ENCODE assay signal across 8 cellular contexts in the genomic region with DNA sequence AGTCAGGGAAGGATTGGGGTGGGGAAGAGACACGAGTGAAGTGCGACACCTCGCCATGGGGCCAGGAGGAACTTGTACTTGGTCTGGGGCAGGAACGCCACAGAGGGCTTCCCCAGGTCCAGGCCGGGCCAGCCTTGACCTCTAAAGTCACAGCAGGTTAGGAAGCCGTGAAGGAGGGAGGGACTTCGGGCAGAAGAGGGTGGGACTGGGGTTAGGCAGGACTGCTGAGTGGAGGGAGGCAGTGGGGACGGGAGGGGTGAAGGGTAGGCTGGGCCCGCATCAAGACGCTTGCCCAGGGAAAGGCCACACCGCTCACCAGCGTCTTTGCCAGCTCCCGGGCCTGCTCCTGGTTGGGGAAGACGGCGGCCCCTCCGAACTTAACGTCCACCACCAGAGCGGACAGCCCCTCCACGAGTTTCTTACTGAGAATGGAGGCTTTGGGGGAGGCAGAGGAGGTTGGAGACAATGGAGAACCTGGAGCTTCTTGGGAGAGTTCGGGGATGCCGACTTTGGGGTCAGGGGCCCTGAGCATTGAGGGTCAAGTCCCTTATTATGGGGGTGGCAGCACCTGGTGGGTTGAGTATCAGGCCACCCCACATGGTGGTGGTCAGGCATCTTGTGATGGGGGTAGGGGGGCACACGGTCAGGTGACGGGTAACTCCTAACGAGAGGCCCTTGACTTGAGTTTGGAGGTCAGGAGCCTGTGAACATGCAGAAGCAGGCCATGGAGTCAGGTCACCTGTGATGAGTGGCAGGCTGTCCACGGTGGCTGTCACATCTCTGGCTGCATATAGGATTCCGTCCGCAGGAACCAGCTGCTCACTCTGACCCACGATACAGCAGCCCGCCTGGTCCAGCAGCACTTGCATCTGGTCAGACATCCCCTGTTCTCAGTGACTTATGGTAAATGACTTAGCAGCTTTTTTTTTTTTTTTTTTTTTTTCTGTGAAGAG. TPM values are rescaled to one million over a fixed set of nuclear protein-coding genes. Genes with fewer than 3 reads are reported as not detected.
DNase-seq lines count a peak whose midpoint lies in the region; ATAC-seq and TF ChIP-seq lines count a peak whose summit lies in the region.

No MANE protein-coding gene starts in this region.

- peak overlapping the region; percentile 78 to 87 for H3K27ac Mint-ChIP-seq in activated naive CD4-positive, alpha-beta T cell treated with anti-CD3 and anti-CD28 coated beads, Interleukin-2, amount 50 U/mL, for 72 hours

- peak; percentile 4 to 16 for ATAC-seq in activated naive CD4-positive, alpha-beta T cell treated with anti-CD3 and anti-CD28 coated beads, Interleukin-2, amount 50 U/mL, for 72 hours
- ATAC-seq in right cardiac atrium (peak; percentile 3 to 5), GM18520 (IDR thresholded peaks at IDR 0.05; ENCODE audit: unreplicated experiment) (no peak)

- no peak for TF ChIP-seq POLR2A in sigmoid colon (IDR thresholded peaks at IDR 0.05)

- H3K4me3 ChIP-seq in right cardiac atrium (ENCODE audit: low read length) = peak overlapping the region; percentile 64
- H3K4me3 ChIP-seq in sigmoid colon = peak overlapping the region; percentile 48 to 81 (median 74)

- intact Hi-C loops in right cardiac atrium (cut with DNase I) (no loop called here), sigmoid colon (cut with DNase I) (loop anchor here (5.0 kb wide), 3 partner anchors 35 to 280 kb away; a partner anchor contains a TSS)

- H3K36me3 ChIP-seq in sigmoid colon = peaks cover 14 to 21% (median 18%) of the 10 kb centered on the region in 4 donors

- H3K27ac ChIP-seq in right cardiac atrium (ENCODE audit: low read length) = peak overlapping the region; percentile 84
- peak overlapping the region; percentile 92 to 94 (median 94) for H3K27ac ChIP-seq in sigmoid colon

- H3K27me3 ChIP-seq in right cardiac atrium (ENCODE audit: control insufficient read depth, insufficient read depth) (no peaks in the 10 kb centered on the region), sigmoid colon (peaks cover 25 to 35% (median 32%) of the 10 kb centered on the region in 3 donors)

- 45% methylated on average over 29 of the region's 29 CpGs for WGBS in right cardiac atrium
- 50 to 54% methylated on average over 29 of the region's 29 CpGs for WGBS in sigmoid colon, 2 donors

- H3K9me3 ChIP-seq in right cardiac atrium (ENCODE audit: control insufficient read depth, low read length) = no peaks in the 10 kb centered on the region
- no peaks in the 10 kb centered on the region for H3K9me3 ChIP-seq in sigmoid colon

- H3K4me1 ChIP-seq in right cardiac atrium (ENCODE audit: control insufficient read depth, insufficient read depth, low read length) (no peaks in the 10 kb centered on the region), sigmoid colon (peaks cover 0 to 74% (median 55%) of the 10 kb centered on the region in 4 donors)

- peaks cover 12 to 31% of the 10 kb centered on the region in 2 donors for H3K36me3 Mint-ChIP-seq in activated naive CD4-positive, alpha-beta T cell treated with anti-CD3 and anti-CD28 coated beads, Interleukin-2, amount 50 U/mL, for 72 hours

- DNase-seq in DMS79 treated with DMSO at 0.1 percent for 48 hours (lab: John Stamatoyannopoulos, UW) (peak; percentile 6), DMS79 (lab: John Stamatoyannopoulos, UW) (no peak), MV-4-11 (lab: John Stamatoyannopoulos, UW) (peak; percentile 76), right cardiac atrium (peak; percentile 76 to 87 (median 86)), sigmoid colon (peak; percentile 82), NCI-H128 (lab: John Stamatoyannopoulos, UW; ENCODE audit: unreplicated experiment) (no peak)
- DNase-seq in activated naive CD4-positive, alpha-beta T cell treated with anti-CD3 and anti-CD28 coated beads, Interleukin-2, amount 50 U/mL, for 72 hours (ENCODE audit: low spot score in 2 of 2) = peak in 1 of 2 donors; percentile 59

- no peak for TF ChIP-seq EP300 in sigmoid colon (IDR thresholded peaks at IDR 0.05)

- TF ChIP-seq CTCF in sigmoid colon (IDR thresholded peaks at IDR 0.05) = no peak

- no peaks in the 10 kb centered on the region for H3K9me3 Mint-ChIP-seq in activated naive CD4-positive, alpha-beta T cell treated with anti-CD3 and anti-CD28 coated beads, Interleukin-2, amount 50 U/mL, for 72 hours

RNA-seq across cellular contexts. Expression of a gene that starts 1.7 kb away (rescaled TPM):
- 1 to 10 TPM in 1 of 2 donors, not detected in 1; 4.8 TPM for total RNA-seq in activated naive CD4-positive, alpha-beta T cell treated with anti-CD3 and anti-CD28 coated beads, Interleukin-2, amount 50 U/mL, for 72 hours
- total RNA-seq in right cardiac atrium (1 to 10 TPM in 2 of 4 donors, not detected in 2; 1.4 to 2.2 TPM), sigmoid colon (1 to 10 TPM in 3 of 4 donors, not detected in 1; 1.3 to 1.8 (median 1.4) TPM)
- polyA plus RNA-seq in right cardiac atrium (not detected), sigmoid colon (1 to 10 TPM; 3.9 to 5.4 (median 5.1) TPM)

RNA-seq across cellular contexts. Expression of a gene that starts 2.7 kb away (rescaled TPM):
- total RNA-seq in activated naive CD4-positive, alpha-beta T cell treated with anti-CD3 and anti-CD28 coated beads, Interleukin-2, amount 50 U/mL, for 72 hours = 10 to 100 TPM; 20.8 to 74.5 TPM
- 10 to 100 TPM; 14.6 to 35.5 (median 19.3) TPM for total RNA-seq in right cardiac atrium
- polyA plus RNA-seq in right cardiac atrium = 18.5 TPM
- 10 to 100 TPM; 20.0 to 44.3 (median 22.5) TPM for total RNA-seq in sigmoid colon
- 100 to 1,000 TPM in 1 of 3 donors, 10 to 100 TPM in 2; 17.4 to 169 (median 89.5) TPM for polyA plus RNA-seq in sigmoid colon

RNA-seq across cellular contexts. Expression of a gene that starts 18.6 kb away (rescaled TPM):
- 10 to 100 TPM in 1 of 2 donors, 1 to 10 TPM in 1; 2.6 to 11.0 TPM for total RNA-seq in activated naive CD4-positive, alpha-beta T cell treated with anti-CD3 and anti-CD28 coated beads, Interleukin-2, amount 50 U/mL, for 72 hours
- total RNA-seq in right cardiac atrium (under 1 TPM in 3 of 4 donors, not detected in 1; 0.08 to 0.14 (median 0.09) TPM), sigmoid colon (not detected)
- polyA plus RNA-seq in right cardiac atrium (not detected), sigmoid colon (1 to 10 TPM in 1 of 3 donors, not detected in 2; 2.0 TPM)

RNA-seq across cellular contexts. Expression of a gene that starts 19.1 kb away (rescaled TPM):
- 100 to 1,000 TPM; 121 to 130 TPM for total RNA-seq in activated naive CD4-positive, alpha-beta T cell treated with anti-CD3 and anti-CD28 coated beads, Interleukin-2, amount 50 U/mL, for 72 hours
- total RNA-seq in right cardiac atrium (10 to 100 TPM; 23.3 to 35.0 (median 28.6) TPM), sigmoid colon (10 to 100 TPM; 30.7 to 54.0 (median 35.6) TPM)
- polyA plus RNA-seq in right cardiac atrium (29.1 TPM), sigmoid colon (10 to 100 TPM; 20.3 to 45.3 (median 22.2) TPM)

RNA-seq across cellular contexts. Expression of a gene that starts 19.6 kb away (rescaled TPM):
- 10 to 100 TPM; 54.2 to 76.7 TPM for total RNA-seq in activated naive CD4-positive, alpha-beta T cell treated with anti-CD3 and anti-CD28 coated beads, Interleukin-2, amount 50 U/mL, for 72 hours
- 10 to 100 TPM; 32.2 to 33.7 (median 33.3) TPM for total RNA-seq in right cardiac atrium
- polyA plus RNA-seq in right cardiac atrium = 29.0 TPM
- total RNA-seq in sigmoid colon = 10 to 100 TPM; 24.8 to 52.5 (median 45.3) TPM
- 10 to 100 TPM in 2 of 3 donors, 1 to 10 TPM in 1; 7.2 to 61.1 (median 11.3) TPM for polyA plus RNA-seq in sigmoid colon

Comparison
In these comparisons a context has a peak if more than half of its experiments do, and no peak if none do; other contexts are left out.
1. DNase-seq: peak in DMS79 treated with DMSO at 0.1 percent for 48 hours (single experiment), MV-4-11 (single experiment), right cardiac atrium (3 of 3) and sigmoid colon (single experiment); none in DMS79 (single experiment) and NCI-H128 (single experiment).